In the genomic region with DNA sequence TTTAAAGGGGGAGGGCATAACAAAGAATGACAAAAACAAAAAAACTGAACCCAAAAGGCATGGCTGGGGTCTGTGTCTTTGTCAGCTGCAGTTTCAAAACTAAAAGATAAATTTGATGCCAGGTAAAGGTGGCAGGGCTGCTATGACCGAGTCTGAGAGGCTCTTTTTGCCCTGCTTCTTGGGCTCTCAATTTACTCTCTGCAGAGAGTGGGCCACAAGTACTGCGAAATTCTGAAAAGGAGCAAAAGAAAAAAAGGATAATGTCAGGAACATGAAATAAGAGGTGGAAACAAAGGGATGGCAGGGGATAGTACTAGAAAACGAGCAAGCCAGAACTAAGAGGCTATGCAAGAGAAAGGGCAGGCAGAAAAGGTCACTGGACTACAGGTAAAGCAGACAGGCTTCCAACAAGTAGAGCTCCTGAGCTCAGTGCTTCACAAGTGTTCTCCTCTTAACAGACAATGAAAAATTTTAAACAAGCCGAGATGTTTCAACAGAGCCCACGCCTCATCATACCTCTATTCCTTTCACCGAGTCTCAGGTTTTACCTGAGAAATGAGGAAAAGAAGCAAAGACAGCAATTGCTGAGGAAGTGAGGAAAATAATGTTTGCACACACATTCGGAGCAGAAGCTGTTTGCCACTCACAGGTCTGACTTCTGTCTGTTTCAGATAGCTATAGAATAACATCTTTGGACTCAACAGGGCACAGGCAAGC, we compare ENCODE assay signal across 8 cellular contexts. TPM values are rescaled to one million over a fixed set of nuclear protein-coding genes. Genes with fewer than 3 reads are reported as not detected.
DNase-seq lines count a peak whose midpoint lies in the region; ATAC-seq, FAIRE-seq and TF ChIP-seq lines count a peak whose summit lies in the region.

No MANE protein-coding gene starts in this region.

- peaks cover 51% of the 10 kb centered on the region for H3K4me1 ChIP-seq in PC-9 (replicated peaks; ENCODE audit: insufficient read depth)
- peaks cover 27 to 47% (median 46%) of the 10 kb centered on the region in 3 donors for H3K4me1 ChIP-seq in pancreas

- POLR2A ChIA-PET in PC-9 (lab: Charles Lee; ENCODE audit: unreplicated experiment) = interaction anchor here (0.5 to 0.7 kb wide), 2 partner anchors 453 to 895 kb away, joined by 3 to 4 read pairs; no protein-coding TSS in a partner anchor

- peak overlapping the region; percentile 89 for H3K4me2 ChIP-seq in PC-9

- no peaks in the 10 kb centered on the region for H3K9me2 ChIP-seq in PC-9 (ENCODE audit: insufficient read depth)

- H4K20me1 ChIP-seq in PC-9 (ENCODE audit: insufficient read depth) = peaks cover 9% of the 10 kb centered on the region; the same call in 1 of the 2 replicates

- no peak for ATAC-seq in pancreas

- WGBS in pancreas, 2 donors = 19 to 25% methylated on average over 7 of the region's 7 CpGs

- H2AFZ ChIP-seq in PC-9 = peak overlapping the region; percentile 77

- no peak for FAIRE-seq in pancreas (lab: Jason Lieb, UNC)

- H3K27me3 ChIP-seq in PC-9 (ENCODE audit: insufficient read depth, low read depth) = no peaks in the 10 kb centered on the region
- H3K27me3 ChIP-seq in pancreas = no peaks in the 10 kb centered on the region

- no peaks in the 10 kb centered on the region for H3K9me3 ChIP-seq in PC-9 (ENCODE audit: insufficient read depth, low read depth)
- H3K9me3 ChIP-seq in pancreas = no peaks in the 10 kb centered on the region

- CTCF ChIA-PET in PC-9 (lab: Charles Lee) = no interaction called here

- DNase-seq in NCI-H2029 treated with DMSO at 0.1 percent for 48 hours (lab: John Stamatoyannopoulos, UW) = peak; percentile 17
- DNase-seq in NCI-H2029 (lab: John Stamatoyannopoulos, UW) = no peak
- DNase-seq in PC-9 = peak; percentile 8 to 39
- peak; percentile 38 for DNase-seq in epithelial cell of esophagus (ENCODE audit: low read depth)
- no peak for DNase-seq in pancreas
- no peak for DNase-seq in DMS79 (lab: John Stamatoyannopoulos, UW)
- DNase-seq in OCI-M1 (lab: John Stamatoyannopoulos, UW) = no peak
- DNase-seq in NCI-H2107 treated with DMSO at 0.1 percent for 48 hours (lab: John Stamatoyannopoulos, UW; ENCODE audit: unreplicated experiment) = no peak

- peaks cover 98% of the 10 kb centered on the region for H3K79me2 ChIP-seq in PC-9 (ENCODE audit: low read depth)

- intact Hi-C loops in PC-9 (cut with micrococcal nuclease; ENCODE audit: unreplicated experiment) (loop anchor here (1.0 to 10.0 kb wide), 6 partner anchors 35 to 578 kb away; no protein-coding TSS in a partner anchor), pancreas (cut with DNase I) (no loop called here)

- peak overlapping the region; percentile 95 for H3K4me3 ChIP-seq in PC-9
- H3K4me3 ChIP-seq in epithelial cell of esophagus (ENCODE audit: low read length) = peak overlapping the region; percentile 72
- H3K4me3 ChIP-seq in pancreas = peak overlapping the region; percentile 38 to 64 (median 56)

- BruUV-seq in PC-9 (replicated peaks; lab: Mats Ljungman, UMichigan) = TSS peak; percentile 87

- H3F3A ChIP-seq in PC-9 (ENCODE audit: insufficient read depth, low read depth) = peaks cover 28% of the 10 kb centered on the region

- peaks cover 44% of the 10 kb centered on the region for H3K36me3 ChIP-seq in PC-9 (ENCODE audit: low read depth)
- no peaks in the 10 kb centered on the region for H3K36me3 ChIP-seq in pancreas

- H3K27ac ChIP-seq in PC-9 (peak overlapping the region; percentile 84), pancreas (peak overlapping the region; percentile 89 to 96 (median 94))

- TF ChIP-seq CTCF in PC-9 (conservative IDR thresholded peaks at IDR 0.05) = no peak
- no peak for TF ChIP-seq CTCF in epithelial cell of esophagus (IDR thresholded peaks at IDR 0.05; ENCODE audit: insufficient read depth, low read depth, low read length, missing control alignments)
- no peak for TF ChIP-seq CTCF in pancreas (IDR thresholded peaks at IDR 0.05)

RNA-seq across cellular contexts. Expression of gene IRS1, which starts 7.3 kb away (rescaled TPM):
- 26.2 and 28.6 TPM in 2 replicates for total RNA-seq in PC-9 (2021)
- total RNA-seq in pancreas = 10 to 100 TPM in 1 of 6 donors, 1 to 10 TPM in 5; 4.4 to 12.7 (median 5.9) TPM
- 1 to 10 TPM; 3.2 to 4.0 TPM for polyA plus RNA-seq in pancreas

RNA-seq across cellular contexts. Expression of gene RHBDD1, which starts 43.5 kb away (rescaled TPM):
- total RNA-seq in PC-9 (2021) = 22.3 and 23.2 TPM in 2 replicates
- total RNA-seq in pancreas = 10 to 100 TPM; 18.2 to 28.9 (median 22.9) TPM
- 1 to 10 TPM; 3.5 to 4.0 TPM for polyA plus RNA-seq in pancreas

Comparison
In these comparisons a context has a peak if more than half of its experiments do, and no peak if none do; other contexts are left out.
1. DNase-seq: peak in NCI-H2029 treated with DMSO at 0.1 percent for 48 hours (single experiment), PC-9 (2 of 2) and epithelial cell of esophagus (single experiment); none in NCI-H2029 (single experiment), pancreas (0 of 6), DMS79 (single experiment), OCI-M1 (single experiment) and NCI-H2107 treated with DMSO at 0.1 percent for 48 hours (single experiment).
2. Peak in every context shown above with its lines, with median percentiles within 50 percentile points of each other: H3K4me3 ChIP-seq.